2 cellular contexts compared by ENCODE assay signal in the genomic region with DNA sequence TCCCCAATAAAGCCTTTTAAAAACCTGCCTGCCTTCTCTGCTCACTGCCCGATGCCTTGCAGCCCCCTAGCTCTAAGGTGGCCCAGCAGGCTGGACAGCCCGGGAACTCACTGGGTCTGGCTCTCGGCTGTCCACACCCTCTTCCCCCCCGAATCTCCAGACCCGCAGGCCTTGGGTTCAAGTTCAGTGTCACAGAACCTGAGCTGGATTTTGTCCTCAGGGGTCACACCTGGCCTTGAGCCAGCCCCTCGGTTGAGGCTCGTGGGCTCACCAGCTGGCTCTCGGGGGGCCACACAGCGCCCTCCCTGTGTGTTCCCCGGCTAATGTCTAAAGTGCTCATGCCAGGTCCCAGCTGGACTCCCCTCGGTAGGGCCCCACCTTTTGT.
TF ChIP-seq lines count a peak whose summit lies in the region.

No MANE protein-coding gene starts in this region.

TF ChIP-seq in HCT116, 20 proteins besides CTCF, POLR2A, EP300 and RAD21:
- TF ChIP-seq TCF7L2 (IDR thresholded peaks at IDR 0.05; ENCODE audit: borderline replicate concordance, extremely low read depth, insufficient read depth, insufficient read length), result no peak
- TF ChIP-seq POLR2AphosphoS5 (IDR thresholded peaks at IDR 0.05; ENCODE audit: low read depth, low read length), result no peak; the same call in 1 of the 2 replicates
- TF ChIP-seq FOSL1 (IDR thresholded peaks at IDR 0.05; ENCODE audit: low read depth), result no peak
- no peak for TF ChIP-seq SRF (IDR thresholded peaks at IDR 0.05; ENCODE audit: low read depth)
- TF ChIP-seq EZH2phosphoT487 (IDR thresholded peaks at IDR 0.05; ENCODE audit: borderline replicate concordance), result no peak
- no peak for TF ChIP-seq CEBPB (IDR thresholded peaks at IDR 0.05; ENCODE audit: low read depth)
- TF ChIP-seq, protein P1, sequence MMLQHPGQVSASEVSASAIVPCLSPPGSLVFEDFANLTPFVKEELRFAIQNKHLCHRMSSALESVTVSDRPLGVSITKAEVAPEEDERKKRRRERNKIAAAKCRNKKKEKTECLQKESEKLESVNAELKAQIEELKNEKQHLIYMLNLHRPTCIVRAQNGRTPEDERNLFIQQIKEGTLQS (IDR thresholded peaks at IDR 0.05), result no peak
- no peak for TF ChIP-seq JUND (IDR thresholded peaks at IDR 0.05)
- no peak for TF ChIP-seq ZFX (IDR thresholded peaks at IDR 0.05)
- TF ChIP-seq ZNF274 (IDR thresholded peaks at IDR 0.05; ENCODE audit: low read depth, low read length), result no peak
- TF ChIP-seq, protein P2, sequence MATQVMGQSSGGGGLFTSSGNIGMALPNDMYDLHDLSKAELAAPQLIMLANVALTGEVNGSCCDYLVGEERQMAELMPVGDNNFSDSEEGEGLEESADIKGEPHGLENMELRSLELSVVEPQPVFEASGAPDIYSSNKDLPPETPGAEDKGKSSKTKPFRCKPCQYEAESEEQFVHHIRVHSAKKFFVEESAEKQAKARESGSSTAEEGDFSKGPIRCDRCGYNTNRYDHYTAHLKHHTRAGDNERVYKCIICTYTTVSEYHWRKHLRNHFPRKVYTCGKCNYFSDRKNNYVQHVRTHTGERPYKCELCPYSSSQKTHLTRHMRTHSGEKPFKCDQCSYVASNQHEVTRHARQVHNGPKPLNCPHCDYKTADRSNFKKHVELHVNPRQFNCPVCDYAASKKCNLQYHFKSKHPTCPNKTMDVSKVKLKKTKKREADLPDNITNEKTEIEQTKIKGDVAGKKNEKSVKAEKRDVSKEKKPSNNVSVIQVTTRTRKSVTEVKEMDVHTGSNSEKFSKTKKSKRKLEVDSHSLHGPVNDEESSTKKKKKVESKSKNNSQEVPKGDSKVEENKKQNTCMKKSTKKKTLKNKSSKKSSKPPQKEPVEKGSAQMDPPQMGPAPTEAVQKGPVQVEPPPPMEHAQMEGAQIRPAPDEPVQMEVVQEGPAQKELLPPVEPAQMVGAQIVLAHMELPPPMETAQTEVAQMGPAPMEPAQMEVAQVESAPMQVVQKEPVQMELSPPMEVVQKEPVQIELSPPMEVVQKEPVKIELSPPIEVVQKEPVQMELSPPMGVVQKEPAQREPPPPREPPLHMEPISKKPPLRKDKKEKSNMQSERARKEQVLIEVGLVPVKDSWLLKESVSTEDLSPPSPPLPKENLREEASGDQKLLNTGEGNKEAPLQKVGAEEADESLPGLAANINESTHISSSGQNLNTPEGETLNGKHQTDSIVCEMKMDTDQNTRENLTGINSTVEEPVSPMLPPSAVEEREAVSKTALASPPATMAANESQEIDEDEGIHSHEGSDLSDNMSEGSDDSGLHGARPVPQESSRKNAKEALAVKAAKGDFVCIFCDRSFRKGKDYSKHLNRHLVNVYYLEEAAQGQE (IDR thresholded peaks at IDR 0.05; ENCODE audit: low read depth), result no peak
- TF ChIP-seq, protein P3, sequence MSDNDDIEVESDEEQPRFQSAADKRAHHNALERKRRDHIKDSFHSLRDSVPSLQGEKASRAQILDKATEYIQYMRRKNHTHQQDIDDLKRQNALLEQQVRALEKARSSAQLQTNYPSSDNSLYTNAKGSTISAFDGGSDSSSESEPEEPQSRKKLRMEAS (IDR thresholded peaks at IDR 0.05), result no peak
- no peak for TF ChIP-seq ELF1 (IDR thresholded peaks at IDR 0.05; ENCODE audit: borderline replicate concordance, low read depth)
- TF ChIP-seq, protein P4, sequence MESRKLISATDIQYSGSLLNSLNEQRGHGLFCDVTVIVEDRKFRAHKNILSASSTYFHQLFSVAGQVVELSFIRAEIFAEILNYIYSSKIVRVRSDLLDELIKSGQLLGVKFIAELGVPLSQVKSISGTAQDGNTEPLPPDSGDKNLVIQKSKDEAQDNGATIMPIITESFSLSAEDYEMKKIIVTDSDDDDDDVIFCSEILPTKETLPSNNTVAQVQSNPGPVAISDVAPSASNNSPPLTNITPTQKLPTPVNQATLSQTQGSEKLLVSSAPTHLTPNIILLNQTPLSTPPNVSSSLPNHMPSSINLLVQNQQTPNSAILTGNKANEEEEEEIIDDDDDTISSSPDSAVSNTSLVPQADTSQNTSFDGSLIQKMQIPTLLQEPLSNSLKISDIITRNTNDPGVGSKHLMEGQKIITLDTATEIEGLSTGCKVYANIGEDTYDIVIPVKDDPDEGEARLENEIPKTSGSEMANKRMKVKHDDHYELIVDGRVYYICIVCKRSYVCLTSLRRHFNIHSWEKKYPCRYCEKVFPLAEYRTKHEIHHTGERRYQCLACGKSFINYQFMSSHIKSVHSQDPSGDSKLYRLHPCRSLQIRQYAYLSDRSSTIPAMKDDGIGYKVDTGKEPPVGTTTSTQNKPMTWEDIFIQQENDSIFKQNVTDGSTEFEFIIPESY (IDR thresholded peaks at IDR 0.05; ENCODE audit: extremely low read depth, insufficient replicate concordance, low read length), result no peak
- no peak for TF ChIP-seq EGR1 (IDR thresholded peaks at IDR 0.05; ENCODE audit: low read depth)
- no peak for TF ChIP-seq SIN3A (IDR thresholded peaks at IDR 0.05; ENCODE audit: low read depth)
- TF ChIP-seq YY1 (IDR thresholded peaks at IDR 0.05; ENCODE audit: extremely low read depth, insufficient replicate concordance, low read depth, low read length), result no peak
- TF ChIP-seq SP1 (IDR thresholded peaks at IDR 0.05; ENCODE audit: low read depth), result no peak

TF ChIP-seq in HepG2, 621 proteins besides CTCF, POLR2A, EP300 and RAD21:
- TF ChIP-seq AGO2 (optimal IDR thresholded peaks at IDR 0.05; ENCODE audit: low read depth, low read length), result peak; percentile 85
- TF ChIP-seq POLR2G (IDR thresholded peaks at IDR 0.05; ENCODE audit: low read depth, low read length), result peak; percentile 64
- peak; percentile 0; the same call in 1 of the 2 replicates for TF ChIP-seq RBFOX2 (IDR thresholded peaks at IDR 0.05; ENCODE audit: low read depth, low read length)
- TF ChIP-seq ZFAT (CRISPR knock-in tag; conservative IDR thresholded peaks at IDR 0.05), result no peak
